Comparison of ENCODE assay signal across 1 cellular context in genomic region chr2:105888625-105889024, GRCh38.
TF ChIP-seq lines count a peak whose summit lies in the region.

No MANE protein-coding gene starts in this region.

TF ChIP-seq in HepG2, 621 proteins besides CTCF, POLR2A, EP300 and RAD21 (continued from another document and continues in another):
- 0 out of 2 replicates have a peak, but pooled peaks have one; percentile 15 for TF ChIP-seq ARID4A (CRISPR knock-in tag; IDR thresholded peaks at IDR 0.05; ENCODE audit: borderline replicate concordance)
- no peak for TF ChIP-seq ZXDC (CRISPR knock-in tag; IDR thresholded peaks at IDR 0.05)
- no peak for TF ChIP-seq FOXM1 (CRISPR knock-in tag; IDR thresholded peaks at IDR 0.05)
- no peak for TF ChIP-seq PRDM15 (CRISPR knock-in tag; IDR thresholded peaks at IDR 0.05)
- no peak for TF ChIP-seq NR2F1 (CRISPR knock-in tag; IDR thresholded peaks at IDR 0.05)
- TF ChIP-seq ZNF879 (CRISPR knock-in tag; IDR thresholded peaks at IDR 0.05): no peak
- TF ChIP-seq GZF1 (CRISPR knock-in tag; IDR thresholded peaks at IDR 0.05): no peak
- TF ChIP-seq SSRP1 (CRISPR knock-in tag; IDR thresholded peaks at IDR 0.05): no peak
- no peak for TF ChIP-seq CCAR2 (optimal IDR thresholded peaks at IDR 0.05; ENCODE audit: low read depth, low read length)
- TF ChIP-seq FIP1L1 (IDR thresholded peaks at IDR 0.05; ENCODE audit: borderline replicate concordance, insufficient read depth, low read depth, low read length): no peak
- no peak for TF ChIP-seq NR1H2 (CRISPR knock-in tag; IDR thresholded peaks at IDR 0.05; ENCODE audit: borderline replicate concordance, low read depth)
- TF ChIP-seq ZNF382 (CRISPR knock-in tag; IDR thresholded peaks at IDR 0.05; ENCODE audit: borderline replicate concordance): no peak
- no peak for TF ChIP-seq YEATS4 (CRISPR knock-in tag; IDR thresholded peaks at IDR 0.05; ENCODE audit: borderline replicate concordance)
- no peak for TF ChIP-seq ZFP36L1 (CRISPR knock-in tag; IDR thresholded peaks at IDR 0.05)
- TF ChIP-seq RBAK (CRISPR knock-in tag; IDR thresholded peaks at IDR 0.05): no peak
- no peak for TF ChIP-seq ZNF850 (CRISPR knock-in tag; conservative IDR thresholded peaks at IDR 0.05)
- TF ChIP-seq PITX1 (CRISPR knock-in tag; IDR thresholded peaks at IDR 0.05): no peak
- TF ChIP-seq SMC3 (IDR thresholded peaks at IDR 0.05; ENCODE audit: low read length): peak; percentile 36; the same call in 1 of the 2 replicates
- TF ChIP-seq ZNF800 (CRISPR knock-in tag; IDR thresholded peaks at IDR 0.05): no peak
- TF ChIP-seq ATM (IDR thresholded peaks at IDR 0.05; ENCODE audit: borderline replicate concordance): no peak
- no peak for TF ChIP-seq HNF4G (IDR thresholded peaks at IDR 0.05; ENCODE audit: borderline replicate concordance, low read depth, low read length)
- TF ChIP-seq HNF4G (CRISPR knock-in tag; IDR thresholded peaks at IDR 0.05; ENCODE audit: borderline replicate concordance, low read depth): no peak
- TF ChIP-seq DNMT1 (CRISPR knock-in tag; IDR thresholded peaks at IDR 0.05): no peak
- no peak for TF ChIP-seq MXD4 (CRISPR knock-in tag; IDR thresholded peaks at IDR 0.05)
- 0 out of 2 replicates have a peak, but pooled peaks have one; percentile 33 for TF ChIP-seq SETDB1 (CRISPR knock-in tag; IDR thresholded peaks at IDR 0.05; ENCODE audit: borderline replicate concordance)
- no peak for TF ChIP-seq MIXL1 (CRISPR knock-in tag; IDR thresholded peaks at IDR 0.05)
- no peak for TF ChIP-seq U2AF1 (optimal IDR thresholded peaks at IDR 0.05; ENCODE audit: low read depth, low read length)
- TF ChIP-seq ZNF280D (CRISPR knock-in tag; IDR thresholded peaks at IDR 0.05): peak; percentile 68; the same call in 1 of the 2 replicates
- TF ChIP-seq PLSCR1 (CRISPR knock-in tag; IDR thresholded peaks at IDR 0.05; ENCODE audit: borderline replicate concordance): no peak
- TF ChIP-seq ZMYM4 (CRISPR knock-in tag; IDR thresholded peaks at IDR 0.05): 0 out of 2 replicates have a peak, but pooled peaks have one; percentile 26
- no peak for TF ChIP-seq PHF8 (CRISPR knock-in tag; IDR thresholded peaks at IDR 0.05)
- no peak for TF ChIP-seq ARHGAP35 (CRISPR knock-in tag; IDR thresholded peaks at IDR 0.05; ENCODE audit: borderline replicate concordance)
- no peak for TF ChIP-seq ZBTB4 (CRISPR knock-in tag; IDR thresholded peaks at IDR 0.05; ENCODE audit: borderline replicate concordance)
- TF ChIP-seq THAP9 (CRISPR knock-in tag; IDR thresholded peaks at IDR 0.05; ENCODE audit: borderline replicate concordance): no peak
- TF ChIP-seq TBX3 (IDR thresholded peaks at IDR 0.05; ENCODE audit: borderline replicate concordance): no peak
- TF ChIP-seq ZKSCAN5 (CRISPR knock-in tag; IDR thresholded peaks at IDR 0.05): no peak
- TF ChIP-seq ZNF552 (CRISPR knock-in tag; IDR thresholded peaks at IDR 0.05; ENCODE audit: borderline replicate concordance): no peak
